In the genomic region with DNA sequence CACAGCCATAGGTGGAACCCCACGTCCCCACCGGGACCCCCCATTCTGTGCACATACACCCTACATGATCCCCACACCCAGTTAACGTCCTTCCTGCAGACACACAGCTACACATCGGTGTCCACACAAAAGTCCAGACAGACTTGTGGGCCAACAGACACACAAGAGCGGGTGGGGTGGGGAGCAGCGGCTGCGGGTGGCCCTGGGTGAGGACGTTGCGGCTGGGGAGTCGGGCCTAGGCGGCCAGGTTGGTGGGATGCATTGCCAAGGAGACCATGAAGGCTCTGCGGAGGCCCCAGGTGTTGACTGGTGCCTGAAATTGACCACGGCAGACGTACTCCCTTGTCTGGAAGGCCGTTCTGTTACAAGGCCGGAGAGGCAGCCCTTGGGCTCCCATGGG, we compare ENCODE assay signal across 1 cellular context.
TF ChIP-seq lines count a peak whose summit lies in the region.

No MANE protein-coding gene starts in this region.

TF ChIP-seq in IMR-90, 13 proteins besides CTCF, POLR2A, EP300 and RAD21 (continued from another document):
- TF ChIP-seq MXI1 (IDR thresholded peaks at IDR 0.05; ENCODE audit: borderline replicate concordance, low read depth, low read length) (no peak), SMC3 (IDR thresholded peaks at IDR 0.05; ENCODE audit: low read depth, low read length) (no peak), FOS (IDR thresholded peaks at IDR 0.05; ENCODE audit: low read depth, low read length) (no peak), RCOR1 (IDR thresholded peaks at IDR 0.05; ENCODE audit: insufficient replicate concordance, low read length) (no peak), MAZ (IDR thresholded peaks at IDR 0.05; ENCODE audit: borderline replicate concordance, low read depth, low read length) (no peak), CEBPB (IDR thresholded peaks at IDR 0.05; ENCODE audit: low read depth, low read length) (no peak)
- TF ChIP-seq, protein P1, sequence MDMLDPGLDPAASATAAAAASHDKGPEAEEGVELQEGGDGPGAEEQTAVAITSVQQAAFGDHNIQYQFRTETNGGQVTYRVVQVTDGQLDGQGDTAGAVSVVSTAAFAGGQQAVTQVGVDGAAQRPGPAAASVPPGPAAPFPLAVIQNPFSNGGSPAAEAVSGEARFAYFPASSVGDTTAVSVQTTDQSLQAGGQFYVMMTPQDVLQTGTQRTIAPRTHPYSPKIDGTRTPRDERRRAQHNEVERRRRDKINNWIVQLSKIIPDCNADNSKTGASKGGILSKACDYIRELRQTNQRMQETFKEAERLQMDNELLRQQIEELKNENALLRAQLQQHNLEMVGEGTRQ (IDR thresholded peaks at IDR 0.05; ENCODE audit: low read depth, low read length) = no peak
TF ChIP-seq in IMR-90: peak in this region for 0.
